15 cellular contexts compared by ENCODE assay signal in the genomic region with DNA sequence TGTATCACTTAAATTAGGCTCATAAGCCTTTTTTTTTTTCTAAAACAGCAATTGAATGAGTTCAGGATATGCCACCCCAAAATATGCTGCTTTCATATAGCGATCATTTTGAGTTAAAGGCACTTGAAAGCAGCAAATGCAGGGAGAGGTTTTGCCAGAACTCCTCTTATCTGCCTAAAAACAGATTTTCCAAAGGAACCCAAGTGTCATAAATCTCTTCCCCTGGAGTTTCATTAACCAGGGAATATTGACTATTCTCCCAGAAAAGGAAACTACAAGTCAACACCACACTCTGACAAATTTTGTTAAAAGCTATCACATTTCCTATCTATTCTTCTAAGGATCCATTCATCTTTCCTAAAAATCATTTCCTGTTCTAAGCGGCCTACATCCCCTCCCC. TPM values are rescaled to one million over a fixed set of nuclear protein-coding genes. Genes with fewer than 3 reads are reported as not detected.
"Had no signal": no experiment of that assay in that cellular context is flagged by ENCODE, and none has a peak within 500 bp of the region (broad histone marks: within the 10 kb centered on the region; RNA-seq: fewer than 3 reads in every experiment).

No MANE protein-coding gene starts in this region.

- H3K36me3 Mint-ChIP-seq: stimulated activated effector memory CD8-positive, alpha-beta T cell treated with anti-CD3 and anti-CD28 coated beads, Interleukin-12 subunit alpha, Interleukin-12 subunit beta, amount 100 ng/mL, for 72 hours had no signal

- H3K27me3 Mint-ChIP-seq: activated T-helper 17 cell treated with anti-CD3 and anti-CD28 coated beads, Interleukin-2, amount 50 U/mL, for 72 hours had no signal

- DNase-seq: activated CD4-positive, alpha-beta T cell treated with anti-CD3 and anti-CD28 coated beads, Interleukin-2, amount 50 U/mL, for 48 hours; activated CD4-positive, CD25-positive, alpha-beta regulatory T cell treated with anti-CD3 and anti-CD28 coated beads, Interleukin-2, amount 50 U/mL, for 72 hours; activated naive CD4-positive, alpha-beta T cell treated with anti-CD3 and anti-CD28 coated beads for 36 hours; caudate nucleus; foreskin keratinocyte; glutamatergic neuron; hypothalamus; kidney; left lung; mesendoderm; posterior cingulate gyrus had no signal

- ATAC-seq: activated T-helper 17 cell treated with anti-CD3 and anti-CD28 coated beads, Interleukin-2, amount 50 U/mL, for 72 hours; foreskin keratinocyte; left lung; stimulated activated effector memory CD8-positive, alpha-beta T cell treated with anti-CD3 and anti-CD28 coated beads, Interleukin-12 subunit alpha, Interleukin-12 subunit beta, amount 100 ng/mL, for 72 hours had no signal

- H3K9me3 Mint-ChIP-seq: activated naive CD4-positive, alpha-beta T cell treated with anti-CD3 and anti-CD28 coated beads for 36 hours; activated T-helper 17 cell treated with anti-CD3 and anti-CD28 coated beads, Interleukin-2, amount 50 U/mL, for 72 hours; stimulated activated effector memory CD8-positive, alpha-beta T cell treated with anti-CD3 and anti-CD28 coated beads, Interleukin-12 subunit alpha, Interleukin-12 subunit beta, amount 100 ng/mL, for 72 hours had no signal

- H3K27ac Mint-ChIP-seq: activated naive CD4-positive, alpha-beta T cell treated with anti-CD3 and anti-CD28 coated beads for 36 hours; activated T-helper 17 cell treated with anti-CD3 and anti-CD28 coated beads, Interleukin-2, amount 50 U/mL, for 72 hours; stimulated activated effector memory CD8-positive, alpha-beta T cell treated with anti-CD3 and anti-CD28 coated beads, Interleukin-12 subunit alpha, Interleukin-12 subunit beta, amount 100 ng/mL, for 72 hours had no signal

- H3K4me1 ChIP-seq: foreskin keratinocyte had no signal

- H3K36me3 ChIP-seq: left lung, thoracic aorta had no signal

- H3K4me3 ChIP-seq: thoracic aorta had no signal

- H3K4me1 Mint-ChIP-seq: activated T-helper 17 cell treated with anti-CD3 and anti-CD28 coated beads, Interleukin-2, amount 50 U/mL, for 72 hours; stimulated activated effector memory CD8-positive, alpha-beta T cell treated with anti-CD3 and anti-CD28 coated beads, Interleukin-12 subunit alpha, Interleukin-12 subunit beta, amount 100 ng/mL, for 72 hours had no signal

- H3K4me3 Mint-ChIP-seq: activated naive CD4-positive, alpha-beta T cell treated with anti-CD3 and anti-CD28 coated beads for 36 hours had no signal

- H3K9me3 ChIP-seq: left lung, thoracic aorta had no signal

RNA-seq across cellular contexts. Expression of a gene that starts 11.3 kb away (rescaled TPM):
- total RNA-seq: activated T-helper 17 cell treated with anti-CD3 and anti-CD28 coated beads, Interleukin-2, amount 50 U/mL, for 72 hours; T-helper 1 cell treated with Interleukin-12 subunit alpha and Interleukin-12 subunit beta and Interleukin-4 antibody, amounts not matched to agents 30 ng/mL and 1 ng/mL, for 36 hours had no signal
